8 cellular contexts compared by ENCODE assay signal in the genomic region with DNA sequence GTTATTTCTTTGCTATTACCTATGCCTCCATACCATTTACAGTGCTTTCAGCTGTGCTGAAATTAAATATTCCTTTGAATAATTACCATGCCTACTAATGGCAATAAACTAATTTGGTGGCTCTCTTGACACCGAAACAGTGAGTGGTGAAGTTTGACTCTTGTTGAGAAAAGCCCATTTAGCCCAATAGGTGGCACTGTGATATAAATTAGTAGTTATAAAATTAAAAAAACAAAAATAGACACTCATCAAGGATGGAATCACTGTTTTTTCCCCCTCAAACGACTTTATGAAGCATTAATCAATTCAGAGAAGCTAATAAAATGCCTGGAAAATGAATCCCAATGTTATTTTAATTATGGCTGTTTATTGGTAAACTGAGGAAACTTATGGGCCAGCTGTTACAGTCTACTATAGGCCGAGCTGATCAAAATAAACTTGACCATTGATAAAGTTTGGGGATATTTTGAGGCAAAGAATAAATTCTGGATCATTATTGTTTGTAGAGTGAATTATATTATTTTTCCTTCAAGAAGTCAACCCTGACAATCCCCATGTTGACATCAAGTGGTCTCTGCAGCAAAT.
A peak's percentile ranks its signal among the peaks of the same experiment; 100 is the strongest.
DNase-seq lines count a peak whose midpoint lies in the region; ATAC-seq and TF ChIP-seq lines count a peak whose summit lies in the region.

No MANE protein-coding gene starts in this region.

- no peak for ATAC-seq in HG03095 (IDR thresholded peaks at IDR 0.05; ENCODE audit: unreplicated experiment)
- ATAC-seq in GM18502 (IDR thresholded peaks at IDR 0.05; ENCODE audit: poor library complexity, unreplicated experiment), result no peak

- H3K27ac Mint-ChIP-seq in chondrocyte (ENCODE audit: unreplicated experiment) (no peak overlapping the region), osteocyte (ENCODE audit: unreplicated experiment) (no peak overlapping the region)

- H3K36me3 Mint-ChIP-seq in chondrocyte (ENCODE audit: low read depth), result no peaks in the 10 kb centered on the region
- H3K36me3 Mint-ChIP-seq in osteocyte (ENCODE audit: unreplicated experiment), result no peaks in the 10 kb centered on the region

- H3K27me3 Mint-ChIP-seq in chondrocyte (ENCODE audit: low read depth) (peaks cover 47% of the 10 kb centered on the region), osteocyte (ENCODE audit: unreplicated experiment) (peaks cover 63% of the 10 kb centered on the region)

- no peak overlapping the region for H3K4me3 Mint-ChIP-seq in chondrocyte (ENCODE audit: unreplicated experiment)
- H3K4me3 Mint-ChIP-seq in osteocyte (ENCODE audit: unreplicated experiment), result no peak overlapping the region

- no peak overlapping the region for H3K4me3 ChIP-seq in GM12865 (ENCODE audit: low read depth, low read length)
- H3K4me3 ChIP-seq in MG63, result no peak overlapping the region

- peaks cover 67% of the 10 kb centered on the region for H3K27me3 ChIP-seq in MG63

- H3K4me1 Mint-ChIP-seq in chondrocyte (ENCODE audit: low read depth) (no peaks in the 10 kb centered on the region), osteocyte (ENCODE audit: unreplicated experiment) (no peaks in the 10 kb centered on the region)

- DNase-seq in GM12865 (ENCODE audit: low read depth), result peak; percentile 25
- DNase-seq in NCI-H2171 (lab: John Stamatoyannopoulos, UW), result peak; percentile 9
- no peak for DNase-seq in chondrocyte (ENCODE audit: low spot score)
- DNase-seq in osteocyte (ENCODE audit: extremely low spot score, unreplicated experiment), result no peak
- DNase-seq in MG63, result no peak
- no peak for DNase-seq in hepatic stellate cell (ENCODE audit: low spot score)

- H3K36me3 ChIP-seq in MG63, result no peaks in the 10 kb centered on the region

- H3K9me3 Mint-ChIP-seq in chondrocyte (ENCODE audit: low read depth), result no peaks in the 10 kb centered on the region
- H3K9me3 Mint-ChIP-seq in osteocyte (ENCODE audit: unreplicated experiment), result no peaks in the 10 kb centered on the region

- peak; percentile 30 for TF ChIP-seq CTCF in GM12865 (IDR thresholded peaks at IDR 0.05; ENCODE audit: insufficient read depth, low read depth, low read length, missing control alignments)
- peak; percentile 85 for TF ChIP-seq CTCF in chondrocyte (IDR thresholded peaks at IDR 0.05)
- TF ChIP-seq CTCF in osteocyte (IDR thresholded peaks at IDR 0.05), result peak; percentile 59

- H3K9me3 ChIP-seq in MG63, result no peaks in the 10 kb centered on the region

Comparison
In these comparisons a context has a peak if more than half of its experiments do, and no peak if none do; other contexts are left out.
1. DNase-seq: peak in GM12865 (single experiment) and NCI-H2171 (single experiment); none in chondrocyte (single experiment), osteocyte (single experiment), MG63 (single experiment) and hepatic stellate cell (single experiment).
2. CTCF ChIP-seq: peak in every context shown above with its lines; median percentile 85 in chondrocyte; 59 in osteocyte; 30 in GM12865.